In genomic region chr2:157627594-157628281, GRCh38 we compare ENCODE assay signal across 8 cellular contexts. TPM values are rescaled to one million over a fixed set of nuclear protein-coding genes. Genes with fewer than 3 reads are reported as not detected.
A peak's percentile ranks its signal among the peaks of the same experiment; 100 is the strongest.
DNase-seq lines count a peak whose midpoint lies in the region; ATAC-seq, FAIRE-seq and TF ChIP-seq lines count a peak whose summit lies in the region.

No MANE protein-coding gene starts in this region.

- H3K4me3 ChIP-seq in HUES64 (ENCODE audit: low read length) (peak overlapping the region; percentile 72), fibroblast of mammary gland (ENCODE audit: control insufficient read depth, low read depth, low read length) (peak overlapping the region; percentile 27), pancreas (peak overlapping the region; percentile 45 to 62 (median 50)), uterus (peak overlapping the region; percentile 17 to 47)

- no peak for FAIRE-seq in pancreas (lab: Jason Lieb, UNC)

- intact Hi-C loops in pancreas (cut with DNase I): no loop called here
- intact Hi-C loops in uterus (cut with DNase I; ENCODE audit: low total_unique reads): no loop called here

- H3K27me3 ChIP-seq in HUES64 (ENCODE audit: insufficient read depth, low read length) (peaks cover 60% of the 10 kb centered on the region), pancreas (no peaks in the 10 kb centered on the region), uterus (no peaks in the 10 kb centered on the region)

- H3K4me1 ChIP-seq in HUES64 (ENCODE audit: insufficient read depth, low read length) (no peaks in the 10 kb centered on the region), pancreas (no peaks in the 10 kb centered on the region), uterus (no peaks in the 10 kb centered on the region)

- TF ChIP-seq CTCF in GM13977 (IDR thresholded peaks at IDR 0.05; ENCODE audit: extremely low read depth, insufficient read depth, missing control alignments) (no peak), fibroblast of mammary gland (conservative IDR thresholded peaks at IDR 0.05; ENCODE audit: control insufficient read depth, insufficient read depth, low read depth, low read length) (no peak), pancreas (IDR thresholded peaks at IDR 0.05) (no peak), uterus (IDR thresholded peaks at IDR 0.05) (no peak)

- DNase-seq in GM13977 (ENCODE audit: low spot score) (peak; percentile 25), fibroblast of mammary gland (ENCODE audit: low read depth) (peak; percentile 11), pancreas (peak in 5 of 6 donors; percentile 11 to 68 (median 33)), uterus (no peak), CD1c-positive myeloid dendritic cell (ENCODE audit: extremely low spot score) (no peak)
- peak; percentile 73 for DNase-seq in activated CD8-positive, alpha-beta memory T cell treated with anti-CD3 and anti-CD28 coated beads, Interleukin-2, amount 50 U/mL, for 48 hours

- ATAC-seq in pancreas: peak; percentile 24 to 47 (median 30)
- ATAC-seq in HG03565 (IDR thresholded peaks at IDR 0.05; ENCODE audit: unreplicated experiment): no peak

- H3K9ac ChIP-seq in HUES64 (ENCODE audit: low read depth, low read length): no peak overlapping the region

- in situ Hi-C loops in GM13977 (cut with MboI; ENCODE audit: low pct_unique_long_range_greater_than_20kb, low sequenced_read_pairs, unreplicated experiment): no loop called here

- WGBS in HUES64: 16% methylated on average over 17 of the region's 18 CpGs
- WGBS in pancreas, 2 donors: 2 to 3% methylated on average over 18 of the region's 18 CpGs

- H3K36me3 ChIP-seq in HUES64 (ENCODE audit: insufficient read depth, low read length): no peaks in the 10 kb centered on the region
- no peaks in the 10 kb centered on the region for H3K36me3 ChIP-seq in pancreas
- no peaks in the 10 kb centered on the region for H3K36me3 ChIP-seq in uterus

- H3K27ac ChIP-seq in HUES64 (ENCODE audit: low read depth, low read length): no peak overlapping the region
- H3K27ac ChIP-seq in pancreas: peak overlapping the region in 2 of 4 donors; percentile 82 to 83
- H3K27ac ChIP-seq in uterus: no peak overlapping the region

- no peak for TF ChIP-seq POLR2A in uterus (IDR thresholded peaks at IDR 0.05)

- no peaks in the 10 kb centered on the region for H3K9me3 ChIP-seq in HUES64 (ENCODE audit: insufficient read depth, low read depth, low read length)
- H3K9me3 ChIP-seq in pancreas: no peaks in the 10 kb centered on the region
- H3K9me3 ChIP-seq in uterus: no peaks in the 10 kb centered on the region

RNA-seq across cellular contexts. Expression of gene ACVR1C, which starts 0.9 kb away (rescaled TPM):
- 0.25 TPM for polyA plus RNA-seq in HUES64 (2013, experiment 1 of 2)
- polyA plus RNA-seq in HUES64 (2013, experiment 2 of 2): 0.51 TPM
- total RNA-seq in pancreas: 1 to 10 TPM in 5 of 6 donors, under 1 TPM in 1; 0.76 to 2.7 (median 1.5) TPM
- 1 to 10 TPM in 1 of 2 donors, under 1 TPM in 1; 0.46 to 1.7 TPM for polyA plus RNA-seq in pancreas
- 1 to 10 TPM in 1 of 4 donors, under 1 TPM in 3; 0.51 to 1.2 (median 0.72) TPM for total RNA-seq in uterus

Comparison
In these comparisons a context has a peak if more than half of its experiments do, and no peak if none do; other contexts are left out.
1. DNase-seq: peak in GM13977 (single experiment), activated CD8-positive, alpha-beta memory T cell treated with anti-CD3 and anti-CD28 coated beads, Interleukin-2, amount 50 U/mL, for 48 hours (single experiment), fibroblast of mammary gland (single experiment) and pancreas (5 of 6); none in uterus (0 of 2) and CD1c-positive myeloid dendritic cell (single experiment).
2. Peak in every context shown above with its lines, with median percentiles within 50 percentile points of each other: H3K4me3 ChIP-seq.